ENCODE assay signal across 10 cellular contexts in genomic region chr4:99655315-99656081, GRCh38. TPM values are rescaled to one million over a fixed set of nuclear protein-coding genes. Genes with fewer than 3 reads are reported as not detected.
DNase-seq lines count a peak whose midpoint lies in the region; ATAC-seq and TF ChIP-seq lines count a peak whose summit lies in the region.
"Had no signal": no experiment of that assay in that cellular context is flagged by ENCODE, and none has a peak within 500 bp of the region (broad histone marks: within the 10 kb centered on the region; RNA-seq: fewer than 3 reads in every experiment).

No MANE protein-coding gene starts in this region.

- H3K4me3 ChIP-seq in esophagus muscularis mucosa (no peak overlapping the region), psoas muscle (peak overlapping the region; percentile 78), suprapubic skin (no peak overlapping the region)

- peak; percentile 86 for DNase-seq in EH (ENCODE audit: low read depth)
- peak; percentile 18 to 83 for DNase-seq in NCI-H446 (lab: John Stamatoyannopoulos, UW)
- DNase-seq in esophagus muscularis mucosa (ENCODE audit: extremely low spot score) = no peak
- peak in 1 of 2 donors; percentile 83 for DNase-seq in psoas muscle
- no peak for DNase-seq in suprapubic skin (ENCODE audit: low spot score in 2 of 2)
- DNase-seq in Kasumi-1 (lab: John Stamatoyannopoulos, UW) = no peak
- no peak for DNase-seq in HUDEP-2 (lab: John Stamatoyannopoulos, UW; ENCODE audit: unreplicated experiment in 76 of 76)
- DNase-seq: activated T-cell treated with anti-CD3 and anti-CD28 coated beads, Interleukin-2, amount 50 U/mL, for 24 hours; MV-4-11 had no signal

- TF ChIP-seq POLR2A in esophagus muscularis mucosa (IDR thresholded peaks at IDR 0.05; ENCODE audit: low read depth) = no peak
- TF ChIP-seq POLR2A in suprapubic skin (IDR thresholded peaks at IDR 0.05) = no peak

- no peaks in the 10 kb centered on the region for H3K36me3 ChIP-seq in esophagus muscularis mucosa
- peaks cover 0 to 3% of the 10 kb centered on the region in 2 donors for H3K36me3 ChIP-seq in psoas muscle (ENCODE audit: insufficient read depth in 1 of 2, low read depth in 1 of 2)
- no peaks in the 10 kb centered on the region for H3K36me3 ChIP-seq in suprapubic skin

- TF ChIP-seq CTCF in esophagus muscularis mucosa (IDR thresholded peaks at IDR 0.05) = no peak
- no peak for TF ChIP-seq CTCF in psoas muscle (IDR thresholded peaks at IDR 0.05)
- no peak for TF ChIP-seq CTCF in suprapubic skin (IDR thresholded peaks at IDR 0.05)

- H3K9me3 ChIP-seq in esophagus muscularis mucosa = no peaks in the 10 kb centered on the region
- no peaks in the 10 kb centered on the region for H3K9me3 ChIP-seq in psoas muscle
- H3K9me3 ChIP-seq in suprapubic skin = no peaks in the 10 kb centered on the region

- ATAC-seq in psoas muscle (peak; percentile 28 to 54 (median 51)), HG03565 (IDR thresholded peaks at IDR 0.05; ENCODE audit: unreplicated experiment) (no peak)

- TF ChIP-seq EP300 in esophagus muscularis mucosa (IDR thresholded peaks at IDR 0.05) (no peak), suprapubic skin (IDR thresholded peaks at IDR 0.05) (no peak)

- peak overlapping the region; percentile 62 to 71 (median 66) for H3K27ac ChIP-seq in esophagus muscularis mucosa (replicated peaks in 1 of 4)
- peak overlapping the region; percentile 99 for H3K27ac ChIP-seq in psoas muscle
- H3K27ac ChIP-seq in suprapubic skin = no peak overlapping the region

- H3K4me1 ChIP-seq in esophagus muscularis mucosa (peaks cover 18 to 52% (median 37%) of the 10 kb centered on the region in 4 donors), psoas muscle (peaks cover 30% of the 10 kb centered on the region), suprapubic skin (peaks cover 5% of the 10 kb centered on the region)

- intact Hi-C loops in esophagus muscularis mucosa (cut with DNase I) = no loop called here
- intact Hi-C loops in psoas muscle (cut with DNase I) = loop anchor here in 1 of 2 donors (2.0 kb wide), 1 partner anchor 67 kb away; no protein-coding TSS in a partner anchor

- whole genome bisulfite sequencing in esophagus muscularis mucosa = 43% methylated on average over 9 of the region's 9 CpGs
- WGBS in psoas muscle, 3 donors = 16 to 32% (median 23%) methylated on average over 9 of the region's 9 CpGs
- WGBS in suprapubic skin = 53% methylated on average over 9 of the region's 9 CpGs

- no peaks in the 10 kb centered on the region for H3K27me3 ChIP-seq in esophagus muscularis mucosa
- H3K27me3 ChIP-seq in psoas muscle (ENCODE audit: insufficient read depth in 3 of 3, low read length in 2 of 3) = no peaks in the 10 kb centered on the region
- no peaks in the 10 kb centered on the region for H3K27me3 ChIP-seq in suprapubic skin

RNA-seq across cellular contexts. Expression of gene C4orf54, which starts 2.1 kb away (rescaled TPM):
- total RNA-seq in esophagus muscularis mucosa (1 to 10 TPM in 1 of 4 donors, under 1 TPM in 3; under 0.01 to 2.1 (median 0.60) TPM), psoas muscle (100 to 1,000 TPM in 2 of 4 donors, 10 to 100 TPM in 2; 58.1 to 151 (median 92.5) TPM), suprapubic skin (not detected)
- polyA plus RNA-seq in psoas muscle = 10 to 100 TPM in 2 of 3 donors, 1 to 10 TPM in 1; 3.3 to 35.7 (median 34.0) TPM

Comparison
In these comparisons a context has a peak if more than half of its experiments do, and no peak if none do; other contexts are left out.
1. DNase-seq: peak in EH (single experiment) and NCI-H446 (2 of 2); none in esophagus muscularis mucosa (single experiment), suprapubic skin (0 of 2), Kasumi-1 (0 of 2) and HUDEP-2 (0 of 76).
2. RNA of gene C4orf54, which starts 2.1 kb away (total RNA-seq): 58.1 to 151 TPM in psoas muscle; under 0.01 to 2.1 TPM in esophagus muscularis mucosa and not detected in suprapubic skin; every median in the first group is over 10 times any median in the second.